18 cellular contexts compared by ENCODE assay signal in the genomic region with DNA sequence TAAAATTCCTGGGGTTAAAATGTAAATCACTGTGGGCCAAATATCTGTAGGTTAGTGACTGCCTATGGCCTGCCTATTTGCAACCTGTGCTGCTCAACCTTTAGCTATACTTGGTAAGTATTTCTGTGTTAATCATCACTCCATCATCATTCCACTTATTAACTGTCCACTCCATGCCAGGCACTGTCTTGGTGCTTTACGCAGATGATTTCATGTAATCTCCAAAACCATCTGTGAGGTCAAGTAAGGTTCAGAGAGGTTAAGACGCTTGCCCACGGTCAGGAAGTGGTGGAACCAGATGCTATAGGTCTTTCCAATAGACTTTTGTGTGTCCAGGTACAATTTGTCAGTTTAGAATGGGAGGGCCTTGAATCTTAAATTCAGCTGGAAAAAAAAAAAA.
"Had no signal": no experiment of that assay in that cellular context is flagged by ENCODE, and none has a peak within 500 bp of the region (broad histone marks: within the 10 kb centered on the region; RNA-seq: fewer than 3 reads in every experiment).

No MANE protein-coding gene starts in this region.

- H3K4me1 ChIP-seq: transverse colon had no signal

- ATAC-seq: heart left ventricle; naive thymus-derived CD4-positive, alpha-beta T cell; sciatic nerve had no signal

- H3K27ac Mint-ChIP-seq: endodermal cell; naive thymus-derived CD4-positive, alpha-beta T cell had no signal

- FAIRE-seq: endothelial cell of umbilical vein had no signal

- H3K27me3 ChIP-seq: heart left ventricle, neutrophil, spleen, stomach, transverse colon had no signal

- DNase-seq: effector CD4-positive, alpha-beta T cell; endodermal cell; foreskin melanocyte; heart left ventricle; hippocampal formation; naive thymus-derived CD4-positive, alpha-beta T cell; stimulated activated CD4-positive, alpha-beta T cell treated with anti-CD3 and anti-CD28 coated beads, Interleukin-2, amount 100 ng/mL, for 24 hours; stimulated activated CD4-positive, alpha-beta T cell treated with anti-CD3 and anti-CD28 coated beads, Interleukin-4, amount 100 ng/mL, for 4 hours; stimulated activated naive CD4-positive, alpha-beta T cell; stomach; substantia nigra; transverse colon had no signal

- H3K36me3 Mint-ChIP-seq: naive thymus-derived CD4-positive, alpha-beta T cell had no signal

- H3K27ac ChIP-seq: coronary artery, heart left ventricle, neutrophil, spleen, stomach, thoracic aorta, transverse colon had no signal

- H3K4me3 Mint-ChIP-seq: endodermal cell; naive thymus-derived CD4-positive, alpha-beta T cell had no signal

- H3K36me3 ChIP-seq: heart left ventricle, neutrophil, spleen, stomach, thoracic aorta, transverse colon had no signal

- H3K4me1 Mint-ChIP-seq: endodermal cell had no signal

- H3K9me3 Mint-ChIP-seq: endodermal cell had no signal

- H3K4me3 ChIP-seq: coronary artery, heart left ventricle, spleen, stomach, thoracic aorta, transverse colon had no signal

- H3K9me3 ChIP-seq: heart left ventricle, neutrophil, spleen, stomach, thoracic aorta, transverse colon had no signal
